ENCODE assay signal across 25 cellular contexts in genomic region chr13:93455881-93456280, GRCh38.
"Had no signal": no experiment of that assay in that cellular context is flagged by ENCODE, and none has a peak within 500 bp of the region (broad histone marks: within the 10 kb centered on the region; RNA-seq: fewer than 3 reads in every experiment).

No MANE protein-coding gene starts in this region.

- H3K4me3 ChIP-seq: K562, SJCRH30 had no signal

- H3K27me3 ChIP-seq: SJCRH30 had no signal

- ATAC-seq: HepG2, K562, Panc1, PC-3 had no signal

- H3K36me3 ChIP-seq: SJCRH30 had no signal

- H3K9me3 ChIP-seq: SJCRH30 had no signal

- H3K4me1 ChIP-seq: SJCRH30 had no signal

- H3K27ac ChIP-seq: RWPE1, SJCRH30 had no signal

- DNase-seq: IMR-90, Karpas-422, MV-4-11, NCI-H1048, NCI-H1105, NCI-H1417, NCI-H1436 treated with DMSO at 0.1 percent for 48 hours, NCI-H1694, NCI-H187 treated with DMSO at 0.1 percent for 48 hours, NCI-H2029 treated with DMSO at 0.1 percent for 48 hours, NCI-H2107, NCI-H2171, NCI-H226, NCI-H446, NCI-H510A, NCI-H524 treated with DMSO at 0.1 percent for 48 hours, NCI-H69, NCI-H774, PC-3, SHP77 treated with DMSO at 0.1 percent for 48 hours, SJCRH30 had no signal
